ENCODE assay signal across 22 cellular contexts in genomic region chr4:55727746-55728145, GRCh38.
"Had no signal": no experiment of that assay in that cellular context is flagged by ENCODE, and none has a peak within 500 bp of the region (broad histone marks: within the 10 kb centered on the region; RNA-seq: fewer than 3 reads in every experiment).

No MANE protein-coding gene starts in this region.

- H2AFZ ChIP-seq: hepatocyte had no signal

- H3K4me2 ChIP-seq: hepatocyte had no signal

- DNase-seq: activated B cell treated with CpG ODN at 0.5 μM for 24 hours; activated CD4-positive, alpha-beta T cell treated with anti-CD3 and anti-CD28 coated beads for 48 hours; activated CD8-positive, alpha-beta T cell treated with anti-CD3 and anti-CD28 coated beads for 36 hours; activated naive CD4-positive, alpha-beta T cell treated with Interleukin-2 at 50 U/mL for 16 hours; activated T-cell treated with anti-CD3 and anti-CD28 coated beads, Interleukin-2, amount 50 U/mL, for 1 hour; anterior cingulate cortex; central memory CD4-positive, alpha-beta T cell; colonic mucosa; endodermal cell; foreskin fibroblast; midbrain; occipital lobe; retina; stimulated activated CD4-positive, alpha-beta T cell treated with anti-CD3 and anti-CD28 coated beads, Interleukin-12 subunit alpha, Interleukin-12 subunit beta, amount 100 ng/mL, for 4 hours; stimulated activated CD4-positive, alpha-beta T cell treated with anti-CD3 and anti-CD28 coated beads, Interleukin-1b, Interleukin-23, amount 100 ng/mL, for 48 hours; stimulated activated naive CD4-positive, alpha-beta T cell treated with Interleukin-2 at 50 U/mL for 16 hours; thyroid gland had no signal

- H3K27me3 ChIP-seq: colonic mucosa, hepatocyte, thyroid gland had no signal

- FAIRE-seq: islet of Langerhans had no signal

- H3K4me3 ChIP-seq: colonic mucosa, hepatocyte, lung, thyroid gland had no signal

- H3K36me3 ChIP-seq: colonic mucosa, thyroid gland had no signal

- H3K9me3 ChIP-seq: colonic mucosa, thyroid gland had no signal

- H3K4me1 ChIP-seq: colonic mucosa, thyroid gland had no signal

- H3K27ac ChIP-seq: colonic mucosa, epithelial cell of prostate, hepatocyte, thyroid gland had no signal

- ATAC-seq: activated CD8-positive, alpha-beta T cell treated with anti-CD3 and anti-CD28 coated beads for 36 hours; activated T-helper 17 cell treated with anti-CD3 and anti-CD28 coated beads, Interleukin-2, amount 50 U/mL, for 72 hours had no signal

- H3K79me2 ChIP-seq: hepatocyte had no signal
